8 cellular contexts compared by ENCODE assay signal in the genomic region with DNA sequence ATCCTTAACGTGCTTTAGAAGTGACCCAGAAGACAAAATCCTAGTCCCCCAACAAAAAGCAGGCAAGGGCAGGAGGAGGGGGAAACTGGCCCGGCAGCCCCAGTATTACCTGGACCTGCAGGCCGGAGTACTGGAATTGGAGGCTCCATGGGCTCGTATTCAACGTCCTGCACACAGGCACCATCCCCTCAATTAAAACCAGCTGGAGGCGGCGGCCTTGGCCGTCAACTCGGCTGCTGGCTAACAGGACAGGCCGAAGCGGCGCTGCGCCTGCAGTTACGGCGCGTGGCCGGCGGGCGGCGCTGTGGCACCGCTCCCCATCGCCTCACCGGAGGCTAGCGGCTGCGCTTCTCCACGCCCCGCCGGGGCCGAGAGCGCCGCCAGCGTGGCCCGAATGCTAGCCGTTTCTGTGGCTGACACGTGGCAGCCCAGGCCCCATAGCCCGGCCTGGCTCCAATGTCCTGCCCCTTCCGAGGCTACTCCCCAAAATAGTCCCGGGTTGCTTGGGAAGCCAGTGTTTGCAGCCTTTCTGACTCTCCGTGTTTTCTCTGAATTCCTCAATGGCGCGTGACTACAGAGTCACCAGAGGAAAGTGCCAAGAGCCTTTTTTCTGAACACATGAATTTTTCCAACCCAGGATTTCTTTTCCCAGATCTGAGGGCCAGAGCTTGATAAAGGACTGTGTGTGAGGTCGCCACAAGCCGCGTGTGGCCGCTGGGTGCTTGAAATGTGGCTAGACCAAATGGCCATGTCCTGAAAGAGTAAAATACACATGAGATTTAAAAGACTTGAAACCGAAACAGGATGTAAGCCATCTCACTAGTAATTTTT.
DNase-seq lines count a peak whose midpoint lies in the region; ATAC-seq and TF ChIP-seq lines count a peak whose summit lies in the region.

No MANE protein-coding gene starts in this region.

- no peaks in the 10 kb centered on the region for H3K9me3 ChIP-seq in left lung

- H3K27ac ChIP-seq in coronary artery (peak overlapping the region; percentile 66 to 86), left lung (peak overlapping the region; percentile 83)

- peak overlapping the region; percentile 68 for H3K4me3 ChIP-seq in coronary artery
- peak overlapping the region; percentile 19 to 38 for H3K4me3 ChIP-seq in left lung

- peaks cover 0 to 17% of the 10 kb centered on the region in 2 donors for H3K4me1 ChIP-seq in left lung

- intact Hi-C loops in left lung (cut with DNase I), result loop anchor here in 1 of 2 donors (5.0 kb wide), 1 partner anchor 167 kb away; no protein-coding TSS in a partner anchor

- DNase-seq in AML-193 (lab: John Stamatoyannopoulos, UW), result peak; percentile 90
- peak; percentile 94 for DNase-seq in NCI-H460 (ENCODE audit: extremely low read depth, low read depth)
- peak; percentile 70 to 71 for DNase-seq in activated CD4-positive, alpha-beta T cell treated with anti-CD3 and anti-CD28 coated beads for 4 hours
- DNase-seq in coronary artery (ENCODE audit: low spot score), result peak; percentile 97
- peak; percentile 93 to 96 for DNase-seq in left lung
- peak; percentile 63 for DNase-seq in stimulated activated CD4-positive, alpha-beta T cell treated with anti-CD3 and anti-CD28 coated beads, Interleukin-2, amount 100 ng/mL, for 4 hours (ENCODE audit: low read depth)

- peak; percentile 100 for TF ChIP-seq CTCF in coronary artery (IDR thresholded peaks at IDR 0.05)
- peak; percentile 99 to 100 for TF ChIP-seq CTCF in left lung (IDR thresholded peaks at IDR 0.05)

- H3K36me3 ChIP-seq in left lung, result no peaks in the 10 kb centered on the region

- H3K27me3 ChIP-seq in left lung, result no peaks in the 10 kb centered on the region

- ATAC-seq in GM19023 (IDR thresholded peaks at IDR 0.05; ENCODE audit: unreplicated experiment), result peak; percentile 90
- ATAC-seq in HG03196 (IDR thresholded peaks at IDR 0.05; ENCODE audit: unreplicated experiment), result peak; percentile 93
- peak; percentile 100 for ATAC-seq in left lung

Comparison
In these comparisons a context has a peak if more than half of its experiments do, and no peak if none do; other contexts are left out.
1. Peak in every context shown above with its lines: DNase-seq, ATAC-seq, H3K4me3 ChIP-seq and H3K27ac ChIP-seq.